ENCODE assay signal across 8 cellular contexts in the genomic region with DNA sequence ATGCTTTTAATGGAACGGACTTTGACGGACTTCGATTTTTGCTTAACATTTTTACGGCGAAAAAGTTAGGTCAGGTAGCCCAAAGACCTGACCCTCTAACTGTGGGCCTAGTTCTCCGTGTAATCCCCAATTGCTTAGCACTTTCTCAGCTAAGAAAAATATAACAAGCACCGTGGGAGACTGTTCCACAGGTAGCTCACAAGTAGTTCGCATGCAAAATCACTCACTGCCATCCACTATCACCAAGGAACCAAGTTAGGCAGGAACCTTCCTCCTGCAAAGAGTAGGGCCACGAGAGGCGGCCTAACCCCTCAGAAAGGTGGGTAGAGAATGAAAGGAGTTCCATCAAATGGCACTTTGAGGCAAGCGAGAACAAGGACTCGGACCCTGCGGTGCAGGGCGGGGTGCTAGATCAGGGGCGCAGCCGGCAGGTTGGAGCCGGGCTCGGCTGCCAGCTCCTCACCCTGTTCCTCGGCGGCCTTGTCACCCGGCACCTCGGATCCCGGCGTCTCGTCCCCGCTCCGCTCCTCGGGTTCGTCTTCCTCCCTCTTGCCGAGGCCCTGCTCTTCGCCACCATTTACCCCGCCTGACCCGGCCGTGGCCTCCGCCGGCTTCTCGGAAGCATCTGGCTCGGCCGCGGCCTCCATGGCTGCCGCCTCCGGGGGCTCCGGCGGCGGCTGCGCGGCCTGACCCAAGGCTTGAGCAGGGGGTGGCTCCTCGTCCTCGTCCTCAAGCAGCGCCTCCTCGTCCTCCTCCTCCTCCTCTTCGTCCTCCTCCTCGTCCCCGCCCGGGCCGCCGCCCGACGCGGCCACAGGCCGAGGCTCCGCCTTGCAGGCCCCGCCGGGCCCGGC. TPM values are rescaled to one million over a fixed set of nuclear protein-coding genes. Genes with fewer than 3 reads are reported as not detected.
DNase-seq lines count a peak whose midpoint lies in the region; ATAC-seq, FAIRE-seq and TF ChIP-seq lines count a peak whose summit lies in the region.

No MANE protein-coding gene starts in this region.

- no peak for FAIRE-seq in pancreas (lab: Jason Lieb, UNC)

- H3K4me1 Mint-ChIP-seq in WTC11 = peaks cover 25% of the 10 kb centered on the region

- peak overlapping the region; percentile 98 for H3K4me3 Mint-ChIP-seq in WTC11

- H3K9ac ChIP-seq in ES-I3 (ENCODE audit: low read depth, low read length) = peak overlapping the region; percentile 69

- WGBS in pancreas, 2 donors = 0 to 1% methylated on average over 43 to 65 of the region's 65 CpGs

- CTCF ChIA-PET in WTC11 (lab: Charles Lee) = interaction anchor here (1.1 to 7.6 kb wide), 9 partner anchors 27 to 166 kb away, joined by 3 to 59 read pairs (median 6); partner anchors contain the start of genes POLR2G, STX5, TAF6L and TMEM179B

- intact Hi-C loops in pancreas (cut with DNase I) = no loop called here

- H3K27ac ChIP-seq in pancreas = peak overlapping the region; percentile 88 to 93 (median 92)

- peaks cover 27% of the 10 kb centered on the region for H3K36me3 ChIP-seq in ES-I3 (ENCODE audit: insufficient read depth, low read length)
- peaks cover 5 to 26% (median 26%) of the 10 kb centered on the region in 3 donors for H3K36me3 ChIP-seq in pancreas

- peaks cover 46% of the 10 kb centered on the region for H3K36me3 Mint-ChIP-seq in WTC11

- H3K4me3 ChIP-seq in foreskin fibroblast (ENCODE audit: low read depth in 1 of 2, low read length in 2 of 2) (peak overlapping the region; percentile 94 to 100), pancreas (peak overlapping the region; percentile 68 to 92 (median 88))

- no peaks in the 10 kb centered on the region for H3K27me3 ChIP-seq in pancreas

- peaks cover 4% of the 10 kb centered on the region; the same call in 1 of the 2 replicates for H3K27me3 Mint-ChIP-seq in WTC11 (ENCODE audit: low read depth)

- no peak for TF ChIP-seq CTCF in WTC11 (IDR thresholded peaks at IDR 0.05)
- no peak for TF ChIP-seq CTCF in foreskin fibroblast (IDR thresholded peaks at IDR 0.05; ENCODE audit: low read depth, low read length)
- TF ChIP-seq CTCF in pancreas (IDR thresholded peaks at IDR 0.05) = no peak

- H3K9me3 Mint-ChIP-seq in WTC11 = no peaks in the 10 kb centered on the region

- H3K27ac Mint-ChIP-seq in WTC11 = peak overlapping the region; percentile 31

- DNase-seq in WTC11 (ENCODE audit: low spot score) = no peak
- DNase-seq in foreskin fibroblast = no peak
- DNase-seq in pancreas = peak in 3 of 6 donors; percentile 38 to 82 (median 47)
- DNase-seq in activated effector memory CD4-positive, alpha-beta T cell treated with anti-CD3 and anti-CD28 coated beads, Interleukin-2, amount 50 U/mL, for 16 hours = no peak
- DNase-seq in NOMO-1 treated with dmso at 0.1 percent for 144 hours (lab: John Stamatoyannopoulos, UW; ENCODE audit: unreplicated experiment) = no peak

- ATAC-seq in HG02623 (IDR thresholded peaks at IDR 0.05; ENCODE audit: unreplicated experiment) (peak; percentile 2), WTC11 (no peak), pancreas (peak in 1 of 4 donors; percentile 3), HG02885 (IDR thresholded peaks at IDR 0.05; ENCODE audit: poor library complexity, unreplicated experiment) (no peak)

- H3K4me1 ChIP-seq in ES-I3 (ENCODE audit: insufficient read depth, low read length) = no peaks in the 10 kb centered on the region; the same call in 1 of the 2 replicates
- H3K4me1 ChIP-seq in pancreas = peaks cover 9 to 27% (median 20%) of the 10 kb centered on the region in 3 donors

- POLR2A ChIA-PET in WTC11 (lab: Charles Lee) = interaction anchor here (1.0 to 4.2 kb wide), 12 partner anchors 17 to 125 kb away, joined by 3 to 34 read pairs (median 9); partner anchors contain the start of genes BSCL2, C11orf98, CSKMT and GNG3

- H3K9me3 ChIP-seq in ES-I3 (ENCODE audit: control insufficient read depth, insufficient read depth, low read length) (no peaks in the 10 kb centered on the region), pancreas (no peaks in the 10 kb centered on the region)

TF ChIP-seq in WTC11, 78 proteins besides CTCF, POLR2A, EP300 and RAD21 (continues in another document):
- TF ChIP-seq NR3C1 (CRISPR knock-in tag; conservative IDR thresholded peaks at IDR 0.05; ENCODE audit: low read depth) (no peak; the same call in 1 of the 2 replicates), E2F4 (CRISPR knock-in tag; IDR thresholded peaks at IDR 0.05; ENCODE audit: borderline replicate concordance, low read depth) (no peak), FOXP4 (CRISPR knock-in tag; IDR thresholded peaks at IDR 0.05) (0 out of 2 replicates have a peak, but pooled peaks have one; percentile 23), ZSCAN18 (CRISPR knock-in tag; IDR thresholded peaks at IDR 0.05) (no peak), NR2C2 (CRISPR knock-in tag; IDR thresholded peaks at IDR 0.05) (no peak), ZNF263 (CRISPR knock-in tag; IDR thresholded peaks at IDR 0.05; ENCODE audit: low read depth) (peak; percentile 39; the same call in 1 of the 2 replicates), TCF7 (CRISPR knock-in tag; IDR thresholded peaks at IDR 0.05; ENCODE audit: low read depth) (peak; percentile 14; the same call in 1 of the 2 replicates)
- TF ChIP-seq, protein P1, sequence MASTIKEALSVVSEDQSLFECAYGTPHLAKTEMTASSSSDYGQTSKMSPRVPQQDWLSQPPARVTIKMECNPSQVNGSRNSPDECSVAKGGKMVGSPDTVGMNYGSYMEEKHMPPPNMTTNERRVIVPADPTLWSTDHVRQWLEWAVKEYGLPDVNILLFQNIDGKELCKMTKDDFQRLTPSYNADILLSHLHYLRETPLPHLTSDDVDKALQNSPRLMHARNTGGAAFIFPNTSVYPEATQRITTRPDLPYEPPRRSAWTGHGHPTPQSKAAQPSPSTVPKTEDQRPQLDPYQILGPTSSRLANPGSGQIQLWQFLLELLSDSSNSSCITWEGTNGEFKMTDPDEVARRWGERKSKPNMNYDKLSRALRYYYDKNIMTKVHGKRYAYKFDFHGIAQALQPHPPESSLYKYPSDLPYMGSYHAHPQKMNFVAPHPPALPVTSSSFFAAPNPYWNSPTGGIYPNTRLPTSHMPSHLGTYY (CRISPR knock-in tag; IDR thresholded peaks at IDR 0.05) = no peak

RNA-seq across cellular contexts. Expression of gene HNRNPUL2, which starts 0.9 kb away (rescaled TPM):
- total RNA-seq in WTC11 (2021) (42.1 to 42.9 TPM (median 42.2 TPM) in 3 replicates), pancreas (10 to 100 TPM; 17.5 to 26.2 (median 18.0) TPM)
- polyA plus RNA-seq in pancreas = 10 to 100 TPM; 19.1 to 25.9 TPM

RNA-seq across cellular contexts. Expression of gene TTC9C, which starts 1.9 kb away (rescaled TPM):
- 39.7 to 48.7 TPM (median 39.8 TPM) in 3 replicates for total RNA-seq in WTC11 (2021)
- total RNA-seq in pancreas = 10 to 100 TPM in 4 of 6 donors, 1 to 10 TPM in 2; 7.6 to 17.8 (median 10.5) TPM
- 10 to 100 TPM; 16.7 to 20.3 TPM for polyA plus RNA-seq in pancreas

RNA-seq across cellular contexts. Expression of gene GNG3, which starts 18.9 kb away (rescaled TPM):
- total RNA-seq in WTC11 (2021) (3.5 to 6.0 TPM (median 3.9 TPM) in 3 replicates), pancreas (under 1 TPM in 2 of 6 donors, not detected in 4; 0.19 to 0.37 TPM)
- under 1 TPM in 1 of 2 donors, not detected in 1; 0.26 TPM for polyA plus RNA-seq in pancreas

RNA-seq across cellular contexts. Expression of gene BSCL2, which starts 19.2 kb away (rescaled TPM):
- total RNA-seq in WTC11 (2021) (92.0 to 97.2 TPM (median 92.0 TPM) in 3 replicates), pancreas (10 to 100 TPM; 30.3 to 58.6 (median 47.9) TPM)
- 100 to 1,000 TPM in 1 of 2 donors, 10 to 100 TPM in 1; 99.2 to 151 TPM for polyA plus RNA-seq in pancreas

RNA-seq across cellular contexts. Expression of gene ZBTB3, which starts 27.6 kb away (rescaled TPM):
- 82.3 to 88.1 TPM (median 88.0 TPM) in 3 replicates for total RNA-seq in WTC11 (2021)
- 1 to 10 TPM; 3.7 to 9.8 (median 5.4) TPM for total RNA-seq in pancreas
- 1 to 10 TPM; 2.0 to 2.4 TPM for polyA plus RNA-seq in pancreas
